Comparison of ENCODE assay signal across 15 cellular contexts in genomic region chr6:11919771-11920440, GRCh38.
"Had no signal": no experiment of that assay in that cellular context is flagged by ENCODE, and none has a peak within 500 bp of the region (broad histone marks: within the 10 kb centered on the region; RNA-seq: fewer than 3 reads in every experiment).

No MANE protein-coding gene starts in this region.

- H3K27me3 ChIP-seq: cardiac muscle cell, esophagus muscularis mucosa, tibial artery had no signal

- FAIRE-seq: colon had no signal

- DNase-seq: activated CD4-positive, alpha-beta T cell treated with anti-CD3 and anti-CD28 coated beads, Interleukin-2, amount 50 U/mL, for 48 hours; activated CD8-positive, alpha-beta memory T cell treated with anti-CD3 and anti-CD28 coated beads, Interleukin-2, amount 10 ng/mL, durations not matched to agents 7 days and 5 days; activated gamma-delta T cell treated with Interleukin-2 at 50 U/mL for 16 hours; activated naive CD8-positive, alpha-beta T cell treated with anti-CD3 and anti-CD28 coated beads for 36 hours; activated T-cell treated with anti-CD3 and anti-CD28 coated beads, Interleukin-2, amount 50 U/mL, for 48 hours; aorta; mesendoderm; T-helper 17 cell; tibial artery had no signal

- H3K4me1 Mint-ChIP-seq: activated CD8-positive, alpha-beta memory T cell treated with anti-CD3 and anti-CD28 coated beads, Interleukin-2, amount 10 ng/mL, durations not matched to agents 7 days and 5 days; activated naive CD8-positive, alpha-beta T cell treated with anti-CD3 and anti-CD28 coated beads for 36 hours; stimulated activated effector memory CD8-positive, alpha-beta T cell treated with anti-CD3 and anti-CD28 coated beads, Interleukin-12 subunit alpha, Interleukin-12 subunit beta, amount 100 ng/mL, for 72 hours; T-helper 17 cell had no signal

- H3K4me3 Mint-ChIP-seq: activated CD8-positive, alpha-beta memory T cell treated with anti-CD3 and anti-CD28 coated beads, Interleukin-2, amount 10 ng/mL, durations not matched to agents 7 days and 5 days; activated naive CD8-positive, alpha-beta T cell treated with anti-CD3 and anti-CD28 coated beads for 36 hours; stimulated activated effector memory CD8-positive, alpha-beta T cell treated with anti-CD3 and anti-CD28 coated beads, Interleukin-12 subunit alpha, Interleukin-12 subunit beta, amount 100 ng/mL, for 72 hours; T-helper 17 cell had no signal

- H3K36me3 Mint-ChIP-seq: activated CD8-positive, alpha-beta memory T cell treated with anti-CD3 and anti-CD28 coated beads, Interleukin-2, amount 10 ng/mL, durations not matched to agents 7 days and 5 days; activated naive CD8-positive, alpha-beta T cell treated with anti-CD3 and anti-CD28 coated beads for 36 hours; stimulated activated effector memory CD8-positive, alpha-beta T cell treated with anti-CD3 and anti-CD28 coated beads, Interleukin-12 subunit alpha, Interleukin-12 subunit beta, amount 100 ng/mL, for 72 hours had no signal

- ATAC-seq: activated CD8-positive, alpha-beta memory T cell treated with anti-CD3 and anti-CD28 coated beads, Interleukin-2, amount 10 ng/mL, durations not matched to agents 7 days and 5 days; left lobe of liver; stimulated activated effector memory CD8-positive, alpha-beta T cell treated with anti-CD3 and anti-CD28 coated beads, Interleukin-12 subunit alpha, Interleukin-12 subunit beta, amount 100 ng/mL, for 72 hours; T-helper 17 cell had no signal

- H3K27ac ChIP-seq: cardiac muscle cell, parathyroid adenoma had no signal

- H3K36me3 ChIP-seq: cardiac muscle cell, esophagus muscularis mucosa, tibial artery had no signal

- H2AFZ ChIP-seq: parathyroid adenoma had no signal

- H3K27ac Mint-ChIP-seq: activated CD8-positive, alpha-beta memory T cell treated with anti-CD3 and anti-CD28 coated beads, Interleukin-2, amount 10 ng/mL, durations not matched to agents 7 days and 5 days; activated naive CD8-positive, alpha-beta T cell treated with anti-CD3 and anti-CD28 coated beads for 36 hours; stimulated activated effector memory CD8-positive, alpha-beta T cell treated with anti-CD3 and anti-CD28 coated beads, Interleukin-12 subunit alpha, Interleukin-12 subunit beta, amount 100 ng/mL, for 72 hours; T-helper 17 cell had no signal

- H3K27me3 Mint-ChIP-seq: activated CD8-positive, alpha-beta memory T cell treated with anti-CD3 and anti-CD28 coated beads, Interleukin-2, amount 10 ng/mL, durations not matched to agents 7 days and 5 days; activated naive CD8-positive, alpha-beta T cell treated with anti-CD3 and anti-CD28 coated beads for 36 hours; T-helper 17 cell had no signal

- H3K9me3 Mint-ChIP-seq: activated naive CD8-positive, alpha-beta T cell treated with anti-CD3 and anti-CD28 coated beads for 36 hours; stimulated activated effector memory CD8-positive, alpha-beta T cell treated with anti-CD3 and anti-CD28 coated beads, Interleukin-12 subunit alpha, Interleukin-12 subunit beta, amount 100 ng/mL, for 72 hours had no signal

- H3K79me2 ChIP-seq: parathyroid adenoma had no signal

- H3K9ac ChIP-seq: parathyroid adenoma had no signal

- H3K9me3 ChIP-seq: esophagus muscularis mucosa, tibial artery had no signal

- H3K4me3 ChIP-seq: cardiac muscle cell, esophagus muscularis mucosa, tibial artery had no signal
